ENCODE assay signal across 15 cellular contexts in genomic region chr5:126385509-126385908, GRCh38. TPM values are rescaled to one million over a fixed set of nuclear protein-coding genes. Genes with fewer than 3 reads are reported as not detected.
DNase-seq lines count a peak whose midpoint lies in the region; ATAC-seq lines count a peak whose summit lies in the region.
"Had no signal": no experiment of that assay in that cellular context is flagged by ENCODE, and none has a peak within 500 bp of the region (broad histone marks: within the 10 kb centered on the region; RNA-seq: fewer than 3 reads in every experiment).

No MANE protein-coding gene starts in this region.

- H3K27me3 ChIP-seq in SJCRH30, result no peaks in the 10 kb centered on the region
- no peaks in the 10 kb centered on the region for H3K27me3 ChIP-seq in rectal smooth muscle tissue (ENCODE audit: control insufficient read depth, insufficient read depth, low read length)

- peak; percentile 71 for ATAC-seq in esophagus mucosa
- ATAC-seq in HG03139 (IDR thresholded peaks at IDR 0.05; ENCODE audit: unreplicated experiment), result no peak
- ATAC-seq in HG03025 (IDR thresholded peaks at IDR 0.05; ENCODE audit: low FRiP score, unreplicated experiment), result no peak
- ATAC-seq: activated CD4-positive, CD25-positive, alpha-beta regulatory T cell treated with anti-CD3 and anti-CD28 coated beads, Interleukin-2, amount 50 U/mL, for 24 hours had no signal

- H3K4me3 ChIP-seq in SJCRH30 (no peak overlapping the region), rectal smooth muscle tissue (ENCODE audit: low read length) (no peak overlapping the region)

- DNase-seq in EH (ENCODE audit: low read depth), result peak; percentile 54
- DNase-seq in SJCRH30, result no peak
- DNase-seq in NCI-H146 treated with DMSO at 0.1 percent for 48 hours (lab: John Stamatoyannopoulos, UW; ENCODE audit: unreplicated experiment), result no peak
- no peak for DNase-seq in NCI-H2196 (lab: John Stamatoyannopoulos, UW; ENCODE audit: unreplicated experiment)
- DNase-seq: activated CD8-positive, alpha-beta memory T cell treated with anti-CD3 and anti-CD28 coated beads, Interleukin-2, amount 50 U/mL, for 48 hours; activated naive CD4-positive, alpha-beta T cell treated with anti-CD3 and anti-CD28 coated beads for 36 hours; AML-193; NCI-H1694; NCI-H510A treated with DMSO at 0.1 percent for 48 hours; small intestine had no signal

- no peak overlapping the region for H3K9ac ChIP-seq in rectal smooth muscle tissue (ENCODE audit: low read length)

- H3K36me3 ChIP-seq in SJCRH30, result no peaks in the 10 kb centered on the region
- no peaks in the 10 kb centered on the region for H3K36me3 ChIP-seq in rectal smooth muscle tissue (ENCODE audit: control insufficient read depth, insufficient read depth, low read length)

- peak overlapping the region; percentile 9; the same call in 1 of the 2 replicates for H3K27ac ChIP-seq in SJCRH30
- H3K27ac ChIP-seq in rectal smooth muscle tissue (ENCODE audit: low read depth, low read length), result peak overlapping the region; percentile 51

- H3K4me1 ChIP-seq in SJCRH30, result peaks cover 16% of the 10 kb centered on the region
- H3K4me1 ChIP-seq in rectal smooth muscle tissue (ENCODE audit: control insufficient read depth, insufficient read depth, low read length), result peaks cover 23% of the 10 kb centered on the region

- peaks cover 8% of the 10 kb centered on the region; the same call in 1 of the 2 replicates for H3K9me3 ChIP-seq in SJCRH30 (replicated peaks)

RNA-seq across cellular contexts. Expression of gene GRAMD2B, which starts 37.7 kb away (rescaled TPM):
- 12.1 and 14.3 TPM in 2 replicates for total RNA-seq in SJCRH30 (2014; rRNA removed; shearing (Covaris generic))
- 8.5 TPM for total RNA-seq in esophagus mucosa
